In the genomic region with DNA sequence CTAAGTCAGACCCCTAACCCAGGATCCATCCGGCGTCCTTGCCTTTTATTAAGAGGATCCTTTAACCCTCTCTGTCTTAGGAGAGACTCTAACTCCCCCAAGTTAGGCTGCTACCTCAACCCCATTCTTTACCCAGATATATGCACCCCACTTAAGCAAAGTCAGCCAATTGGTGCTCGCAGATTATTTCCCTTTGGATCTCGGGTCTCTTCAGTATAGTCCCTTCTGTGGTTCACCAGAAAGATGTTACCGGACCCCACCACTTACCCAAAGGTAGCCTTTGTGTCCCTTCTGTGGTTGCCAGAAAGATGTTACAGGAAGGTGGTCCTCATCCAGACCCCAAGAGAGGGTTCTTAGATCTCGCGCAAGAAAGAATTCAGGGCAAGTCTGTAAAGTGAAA, we compare ENCODE assay signal across 2 cellular contexts.
TF ChIP-seq lines count a peak whose summit lies in the region.

No MANE protein-coding gene starts in this region.

TF ChIP-seq in IMR-90, 13 proteins besides CTCF, POLR2A, EP300 and RAD21 (continued from another document):
- no peak for TF ChIP-seq CEBPB (IDR thresholded peaks at IDR 0.05; ENCODE audit: low read depth, low read length)
- TF ChIP-seq, protein P1, sequence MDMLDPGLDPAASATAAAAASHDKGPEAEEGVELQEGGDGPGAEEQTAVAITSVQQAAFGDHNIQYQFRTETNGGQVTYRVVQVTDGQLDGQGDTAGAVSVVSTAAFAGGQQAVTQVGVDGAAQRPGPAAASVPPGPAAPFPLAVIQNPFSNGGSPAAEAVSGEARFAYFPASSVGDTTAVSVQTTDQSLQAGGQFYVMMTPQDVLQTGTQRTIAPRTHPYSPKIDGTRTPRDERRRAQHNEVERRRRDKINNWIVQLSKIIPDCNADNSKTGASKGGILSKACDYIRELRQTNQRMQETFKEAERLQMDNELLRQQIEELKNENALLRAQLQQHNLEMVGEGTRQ (IDR thresholded peaks at IDR 0.05; ENCODE audit: low read depth, low read length) = no peak
- TF ChIP-seq FOS (IDR thresholded peaks at IDR 0.05; ENCODE audit: low read depth, low read length) = no peak
- TF ChIP-seq CHD1 (IDR thresholded peaks at IDR 0.05; ENCODE audit: low read depth, low read length) = no peak
- TF ChIP-seq, protein P2, sequence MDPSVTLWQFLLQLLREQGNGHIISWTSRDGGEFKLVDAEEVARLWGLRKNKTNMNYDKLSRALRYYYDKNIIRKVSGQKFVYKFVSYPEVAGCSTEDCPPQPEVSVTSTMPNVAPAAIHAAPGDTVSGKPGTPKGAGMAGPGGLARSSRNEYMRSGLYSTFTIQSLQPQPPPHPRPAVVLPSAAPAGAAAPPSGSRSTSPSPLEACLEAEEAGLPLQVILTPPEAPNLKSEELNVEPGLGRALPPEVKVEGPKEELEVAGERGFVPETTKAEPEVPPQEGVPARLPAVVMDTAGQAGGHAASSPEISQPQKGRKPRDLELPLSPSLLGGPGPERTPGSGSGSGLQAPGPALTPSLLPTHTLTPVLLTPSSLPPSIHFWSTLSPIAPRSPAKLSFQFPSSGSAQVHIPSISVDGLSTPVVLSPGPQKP (IDR thresholded peaks at IDR 0.05; ENCODE audit: borderline replicate concordance, low read depth, low read length) = no peak
- TF ChIP-seq BHLHE40 (IDR thresholded peaks at IDR 0.05; ENCODE audit: low read depth, low read length) = no peak
- no peak for TF ChIP-seq RFX5 (IDR thresholded peaks at IDR 0.05; ENCODE audit: low read depth, low read length)

TF ChIP-seq in HepG2, 621 proteins besides CTCF, POLR2A, EP300 and RAD21 (continued from another document):
- no peak for TF ChIP-seq MEF2D (CRISPR knock-in tag; IDR thresholded peaks at IDR 0.05)
- TF ChIP-seq POLR2G (IDR thresholded peaks at IDR 0.05; ENCODE audit: low read depth, low read length) = no peak
- no peak for TF ChIP-seq FOXC1 (CRISPR knock-in tag; IDR thresholded peaks at IDR 0.05; ENCODE audit: borderline replicate concordance)
- TF ChIP-seq, protein P3, sequence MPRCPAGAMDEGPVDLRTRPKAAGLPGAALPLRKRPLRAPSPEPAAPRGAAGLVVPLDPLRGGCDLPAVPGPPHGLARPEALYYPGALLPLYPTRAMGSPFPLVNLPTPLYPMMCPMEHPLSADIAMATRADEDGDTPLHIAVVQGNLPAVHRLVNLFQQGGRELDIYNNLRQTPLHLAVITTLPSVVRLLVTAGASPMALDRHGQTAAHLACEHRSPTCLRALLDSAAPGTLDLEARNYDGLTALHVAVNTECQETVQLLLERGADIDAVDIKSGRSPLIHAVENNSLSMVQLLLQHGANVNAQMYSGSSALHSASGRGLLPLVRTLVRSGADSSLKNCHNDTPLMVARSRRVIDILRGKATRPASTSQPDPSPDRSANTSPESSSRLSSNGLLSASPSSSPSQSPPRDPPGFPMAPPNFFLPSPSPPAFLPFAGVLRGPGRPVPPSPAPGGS (CRISPR knock-in tag; IDR thresholded peaks at IDR 0.05) = no peak
- no peak for TF ChIP-seq SP140L (CRISPR knock-in tag; IDR thresholded peaks at IDR 0.05; ENCODE audit: borderline replicate concordance)
